ENCODE assay signal across 8 cellular contexts in the genomic region with DNA sequence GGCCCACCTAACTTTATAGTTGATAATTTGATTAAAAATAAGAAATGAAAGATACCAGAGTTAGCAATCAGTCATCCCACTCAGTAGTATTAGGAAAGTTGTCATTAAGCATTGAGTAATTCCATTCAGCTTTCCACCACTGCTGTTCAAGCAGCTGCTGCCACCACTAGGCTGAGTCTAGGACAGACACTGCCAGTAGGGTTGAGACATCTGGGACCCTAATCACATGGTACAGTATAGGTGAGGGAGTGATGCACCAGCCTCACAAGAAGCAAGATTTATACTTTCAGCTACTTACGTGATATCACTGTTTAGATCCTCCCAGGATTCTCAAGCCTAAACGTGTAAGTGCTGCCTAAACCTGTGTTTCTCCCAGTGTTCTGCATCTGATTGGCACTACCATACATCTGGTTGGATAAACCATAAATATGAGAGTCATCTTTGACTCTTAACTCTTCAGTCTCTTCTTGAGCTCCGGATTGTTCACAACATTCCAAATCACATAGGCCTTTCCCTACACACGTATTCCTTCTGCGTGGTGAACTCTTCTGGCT. TPM values are rescaled to one million over a fixed set of nuclear protein-coding genes. Genes with fewer than 3 reads are reported as not detected.
DNase-seq lines count a peak whose midpoint lies in the region; ATAC-seq, FAIRE-seq and TF ChIP-seq lines count a peak whose summit lies in the region.

No MANE protein-coding gene starts in this region.

- H4K20me1 ChIP-seq in K562 (replicated peaks; ENCODE audit: control insufficient read depth, insufficient read depth, low read length) (peaks cover 9% of the 10 kb centered on the region; the same call in 1 of the 2 replicates), osteoblast (ENCODE audit: insufficient read depth, low read length) (peaks cover 49% of the 10 kb centered on the region)

- intact Hi-C loops in K562 (cut with micrococcal nuclease) = no loop called here
- intact Hi-C loops in ascending aorta (cut with DNase I) = no loop called here

- DNase-seq in BE2C (peak; percentile 39), NCI-H69 (lab: John Stamatoyannopoulos, UW) (peak; percentile 32), K562 (ENCODE audit: extremely low read depth in 1 of 4, low spot score in 3 of 4) (peak; percentile 27 to 44 (median 35)), osteoblast (ENCODE audit: insufficient read length, low spot score, missing footprints) (no peak), HK-2 (ENCODE audit: unreplicated experiment) (no peak), ascending aorta (ENCODE audit: low spot score in 2 of 2) (no peak)
- DNase-seq in central memory CD4-positive, alpha-beta T cell = no peak

- FAIRE-seq in K562 (lab: Jason Lieb, UNC) = peak; percentile 58

- CTCF ChIA-PET in K562 (lab: Yijun Ruan, JAX; ENCODE audit: low intra/inter-chr PET ratio) = no interaction called here

- H3K36me3 ChIP-seq in BE2C (no peaks in the 10 kb centered on the region), K562 (ENCODE audit: control insufficient read depth, insufficient read depth, low read length) (peaks cover 44% of the 10 kb centered on the region), osteoblast (ENCODE audit: insufficient read depth, low read length) (peaks cover 13% of the 10 kb centered on the region), ascending aorta (peaks cover 15 to 21% of the 10 kb centered on the region in 2 donors)

- H3K9me3 ChIP-seq in BE2C = no peaks in the 10 kb centered on the region
- no peaks in the 10 kb centered on the region for H3K9me3 ChIP-seq in K562 (replicated peaks; ENCODE audit: control insufficient read depth, insufficient read depth, low read depth, low read length)
- no peaks in the 10 kb centered on the region for H3K9me3 ChIP-seq in osteoblast (ENCODE audit: low read depth, low read length)
- no peaks in the 10 kb centered on the region for H3K9me3 ChIP-seq in ascending aorta

- H3K4me2 ChIP-seq in K562 (ENCODE audit: insufficient read depth, low read length) (peak overlapping the region; percentile 12; the same call in 1 of the 2 replicates), osteoblast (ENCODE audit: insufficient read depth, low read length) (peak overlapping the region; percentile 83)

- H3K9me1 ChIP-seq in K562 (ENCODE audit: control insufficient read depth, insufficient read depth, low read length) = no peaks in the 10 kb centered on the region

- H3K27me3 ChIP-seq in BE2C (no peaks in the 10 kb centered on the region), K562 (ENCODE audit: control insufficient read depth in 2 of 2, insufficient read depth in 2 of 2, low read length in 2 of 2) (no peaks in the 10 kb centered on the region), osteoblast (ENCODE audit: insufficient read depth, low read length) (no peaks in the 10 kb centered on the region), ascending aorta (no peaks in the 10 kb centered on the region)

- TF ChIP-seq CTCF in BE2C (IDR thresholded peaks at IDR 0.05; ENCODE audit: low read depth, low read length) (peak; percentile 44), K562 (IDR thresholded peaks at IDR 0.05 in 2 of 3, conservative IDR thresholded peaks at IDR 0.05 in 1 of 3; ENCODE audit: insufficient read depth in 2 of 3, low read depth in 1 of 3, low read length in 3 of 3) (peak; percentile 37 to 48 (median 37); a peak in 3 of 6 replicates), osteoblast (IDR thresholded peaks at IDR 0.05; ENCODE audit: extremely low read depth, low read depth, low read length) (peak; percentile 26), ascending aorta (IDR thresholded peaks at IDR 0.05) (no peak)

- WGBS in K562 (ENCODE audit: insufficient coverage, low coverage, missing lambda C conversion rate) = 79% methylated on average over 5 of the region's 5 CpGs

- no TSS peak for BruUV-seq in K562 (replicated peaks; lab: Mats Ljungman, UMichigan)

- TF ChIP-seq RAD21 in K562 (CRISPR knock-in tag; conservative IDR thresholded peaks at IDR 0.05 in 1 of 2, IDR thresholded peaks at IDR 0.05 in 1 of 2) = no peak

- H3K4me1 ChIP-seq in BE2C = no peaks in the 10 kb centered on the region
- H3K4me1 ChIP-seq in K562 (replicated peaks in 1 of 2; ENCODE audit: control insufficient read depth in 2 of 2, insufficient read depth in 2 of 2, low read length in 2 of 2) = peaks cover 8 to 10% of the 10 kb centered on the region in 2 experiments; a peak in 3 of 5 replicates
- H3K4me1 ChIP-seq in osteoblast (ENCODE audit: insufficient read depth, low read length) = peaks cover 23% of the 10 kb centered on the region
- peaks cover 0 to 17% of the 10 kb centered on the region in 2 donors for H3K4me1 ChIP-seq in ascending aorta

- TF ChIP-seq POLR2A in K562 (conservative IDR thresholded peaks at IDR 0.05) = no peak

- ATAC-seq in GM18858 (IDR thresholded peaks at IDR 0.05; ENCODE audit: unreplicated experiment) = peak; percentile 19
- peak; percentile 18 for ATAC-seq in K562

- H2AFZ ChIP-seq in K562 (ENCODE audit: low read depth, low read length) = no peak overlapping the region
- H2AFZ ChIP-seq in osteoblast (ENCODE audit: low read length) = no peak overlapping the region

- H3K9ac ChIP-seq in K562 (ENCODE audit: insufficient read depth in 1 of 2, low read depth in 2 of 2, low read length in 2 of 2) = no peak overlapping the region

- H3K27ac ChIP-seq in K562 (ENCODE audit: extremely low read depth, low read depth, low read length) (no peak overlapping the region), osteoblast (ENCODE audit: low read depth, low read length) (peak overlapping the region; percentile 93), ascending aorta (no peak overlapping the region)

- in situ Hi-C loops in K562 (cut with MboI) = no loop called here

- H3K79me2 ChIP-seq in K562 (ENCODE audit: control insufficient read depth, insufficient read depth, low read length) (peaks cover 56% of the 10 kb centered on the region), osteoblast (ENCODE audit: insufficient read depth, low read length) (peaks cover 70% of the 10 kb centered on the region)

- POLR2A ChIA-PET in K562 (lab: Yijun Ruan, JAX) = interaction anchor here (0.7 to 1.5 kb wide), 5 partner anchors 11 to 750 kb away, joined by 3 to 6 read pairs (median 3); a partner anchor contains a TSS

- H3K4me3 ChIP-seq in BE2C (ENCODE audit: low read depth, low read length) = no peak overlapping the region
- H3K4me3 ChIP-seq in K562 = no peak overlapping the region
- H3K4me3 ChIP-seq in osteoblast (ENCODE audit: insufficient read depth, low read length) = no peak overlapping the region
- H3K4me3 ChIP-seq in ascending aorta = no peak overlapping the region

- no peak for TF ChIP-seq EP300 in K562 (IDR thresholded peaks at IDR 0.05; ENCODE audit: low read length)

RNA-seq across cellular contexts. Expression of a gene that starts 3.2 kb away (rescaled TPM):
- 48.7 TPM for polyA plus RNA-seq in BE2C (2012; ENCODE audit: insufficient read depth, insufficient read length, low read depth)
- total RNA-seq in K562 (2011; cell fraction: chromatin; rRNA removed; ENCODE audit: low replicate concordance) = 61.1 and 177 TPM in 2 replicates
- 35.9 and 45.9 TPM in 2 replicates for total RNA-seq in K562 (2011; cell fraction: nucleolus; rRNA removed)
- total RNA-seq in K562 (2011; cell fraction: nucleoplasm; rRNA removed) = 96.0 and 123 TPM in 2 replicates
- 36.2 and 39.2 TPM in 2 replicates for total RNA-seq in K562 (2014; rRNA removed)
- 55.3 and 61.6 TPM in 2 replicates for total RNA-seq in K562 (2014; rRNA removed; fragmentation: Illumina TruSeq; extraction: Trizol)
- 49.5 and 55.1 TPM in 2 replicates for total RNA-seq in K562 (2015; rRNA removed; fragmentation: Illumina TruSeq; extraction: Trizol)
- total RNA-seq in K562 (2021) = 54.6 and 58.6 TPM in 2 replicates
- polyA plus RNA-seq in K562 (2011; rRNA removed) = 102 and 127 TPM in 2 replicates
- polyA plus RNA-seq in K562 (2011; cell fraction: cytosol; rRNA removed) = 17.1 and 32.1 TPM in 2 replicates
- polyA plus RNA-seq in K562 (2011; cell fraction: nucleus; rRNA removed) = 68.4 and 103 TPM in 2 replicates
- 42.2 and 77.4 TPM in 2 replicates for polyA plus RNA-seq in K562 (2012)
- 55.7 and 65.0 TPM in 2 replicates for polyA plus RNA-seq in K562 (2014; fragmentation: Illumina TruSeq; extraction: Trizol)
- 10 to 100 TPM; 30.4 to 48.1 TPM for polyA plus RNA-seq in K562 (2014; fragmentation: Nextera tagmentation; extraction: Ambion mirVana)
- polyA plus RNA-seq in K562 (2014; rRNA removed) = 57.3 and 62.5 TPM in 2 replicates
- polyA minus RNA-seq in K562 (2011; rRNA and poly(A)+ RNA removed) = 70.2 and 76.9 TPM in 2 replicates
- polyA minus RNA-seq in K562 (2011; cell fraction: cytosol; rRNA and poly(A)+ RNA removed) = 23.2 and 39.4 TPM in 2 replicates
- 42.1 and 99.7 TPM in 2 replicates for polyA minus RNA-seq in K562 (2011; cell fraction: nucleus; rRNA and poly(A)+ RNA removed)
- 75.6 and 89.0 TPM in 2 replicates for total RNA-seq in osteoblast
- total RNA-seq in ascending aorta = 14.8 TPM

Comparison
In these comparisons a context has a peak if more than half of its experiments do, and no peak if none do; other contexts are left out.
1. DNase-seq: peak in BE2C (single experiment), NCI-H69 (single experiment) and K562 (4 of 4); none in osteoblast (single experiment), central memory CD4-positive, alpha-beta T cell (single experiment), HK-2 (single experiment) and ascending aorta (0 of 2).
2. CTCF ChIP-seq: peak in BE2C (single experiment), K562 (3 of 3) and osteoblast (single experiment); none in ascending aorta (0 of 3).